Comparison of ENCODE assay signal across 9 cellular contexts in genomic region chr3:148697311-148698189, GRCh38. TPM values are rescaled to one million over a fixed set of nuclear protein-coding genes. Genes with fewer than 3 reads are reported as not detected.
A peak's percentile ranks its signal among the peaks of the same experiment; 100 is the strongest.
DNase-seq lines count a peak whose midpoint lies in the region; ATAC-seq, FAIRE-seq and TF ChIP-seq lines count a peak whose summit lies in the region.
"Had no signal": no experiment of that assay in that cellular context is flagged by ENCODE, and none has a peak within 500 bp of the region (broad histone marks: within the 10 kb centered on the region; RNA-seq: fewer than 3 reads in every experiment).

TSS of gene AGTR1 (plus strand) at chr3:148697903. CDS start at chr3:148741036, 43,133 bp downstream.

- no peak within 1 kb of the TSS for H2AK5ac ChIP-seq in H1 (ENCODE audit: low read depth, low read length)

- H4K20me1 ChIP-seq in H1 (replicated peaks in 1 of 2; ENCODE audit: control insufficient read depth in 1 of 2, insufficient read depth in 2 of 2, low read length in 2 of 2) (no peaks in the 10 kb centered on the region), OCI-LY7 (ENCODE audit: insufficient read depth, low read length) (no peaks in the 10 kb centered on the region)

- H3K4ac ChIP-seq in H1 (replicated peaks; ENCODE audit: insufficient read length, low read depth, low read length) = no peak within 1 kb of the TSS

- ATAC-seq in lung (ENCODE audit: insufficient read depth, low FRiP score) (peak; percentile 50), upper lobe of right lung (peak; percentile 72), GM19455 (IDR thresholded peaks at IDR 0.05; ENCODE audit: unreplicated experiment) (no peak), GM19452 (IDR thresholded peaks at IDR 0.05; ENCODE audit: unreplicated experiment) (no peak)

- H3K14ac ChIP-seq in H1 (ENCODE audit: insufficient read length) = no peak within 1 kb of the TSS

- H3K23ac ChIP-seq in H1 (ENCODE audit: insufficient read length) = no peak within 1 kb of the TSS

- no peak for TF ChIP-seq POLR2A in H1 (IDR thresholded peaks at IDR 0.05; ENCODE audit: control extremely low read depth in 1 of 2, low read depth in 2 of 2, low read length in 2 of 2)

- H3K9ac ChIP-seq in H1 (replicated peaks in 1 of 4; ENCODE audit: extremely low read depth in 1 of 4, low read depth in 3 of 4, low read length in 3 of 4) = no peak within 1 kb of the TSS

- no peak within 1 kb of the TSS for H3K56ac ChIP-seq in H1 (replicated peaks; ENCODE audit: insufficient read length, low read depth, low read length)

- H3K4me1 ChIP-seq in H1 (replicated peaks in 1 of 4; ENCODE audit: control insufficient read depth in 3 of 4, insufficient read depth in 4 of 4, low read length in 3 of 4) (peaks cover 0 to 3% (median 0%) of the 10 kb centered on the region in 4 experiments; a peak in 1 of 7 replicates), lung (ENCODE audit: control insufficient read depth in 2 of 2, insufficient read depth in 2 of 2, low read length in 2 of 2) (peaks cover 0 to 2% of the 10 kb centered on the region in 2 donors), upper lobe of right lung (no peaks in the 10 kb centered on the region), OCI-LY7 (ENCODE audit: insufficient read depth, low read length, poor library complexity, severe bottlenecking) (no peaks in the 10 kb centered on the region)

- TF ChIP-seq RAD21 in H1 (IDR thresholded peaks at IDR 0.05 in 1 of 2, conservative IDR thresholded peaks at IDR 0.05 in 1 of 2; ENCODE audit: low read depth in 2 of 2, low read length in 2 of 2) = no peak

- H4K91ac ChIP-seq in H1 (replicated peaks; ENCODE audit: insufficient read length, low read length) = no peak within 1 kb of the TSS

- no peak for TF ChIP-seq CTCF in H1 (IDR thresholded peaks at IDR 0.05; ENCODE audit: control extremely low read depth in 1 of 3, insufficient read depth in 1 of 3, low read depth in 1 of 3, low read length in 3 of 3)
- TF ChIP-seq CTCF in lung (IDR thresholded peaks at IDR 0.05; ENCODE audit: control extremely low read depth, extremely low read depth) = no peak
- no peak for TF ChIP-seq CTCF in upper lobe of right lung (IDR thresholded peaks at IDR 0.05)
- TF ChIP-seq CTCF in OCI-LY7 (conservative IDR thresholded peaks at IDR 0.05; ENCODE audit: low read length) = no peak

- peak within 1 kb of the TSS; percentile 70 to 82 for H3K4me2 ChIP-seq in H1 (ENCODE audit: insufficient read depth in 1 of 2, low read depth in 2 of 2, low read length in 2 of 2)
- H3K4me2 ChIP-seq in OCI-LY7 (ENCODE audit: low read length) = no peak within 1 kb of the TSS

- 7% methylated on average over 30 of the region's 61 CpGs; no CpG with 5 or more reads in 1 of the 2 experiments for WGBS in H1 (ENCODE audit: extremely low coverage in 1 of 2, insufficient coverage in 1 of 2, insufficient read length in 1 of 2, insufficient replicate concordance in 2 of 2, low coverage in 1 of 2, low lambda C conversion rate in 2 of 2, missing lambda C conversion rate in 1 of 2), 2 experiments
- 2 to 3% methylated on average over 61 of the region's 61 CpGs for WGBS in lung, 2 donors

- POLR2A ChIA-PET in H1 (lab: Charles Lee; ENCODE audit: partially characterized antibody) = interaction anchor here (0.9 kb wide), 1 partner anchor 19 kb away, joined by 3 read pairs; no protein-coding TSS in a partner anchor
- POLR2A ChIA-PET in OCI-LY7 (lab: Charles Lee) = no interaction called here

- H3K36me3 ChIP-seq in H1 (ENCODE audit: control insufficient read depth in 2 of 4, insufficient read depth in 4 of 4, low read length in 3 of 4) (no peaks in the 10 kb centered on the region), lung (ENCODE audit: control insufficient read depth in 2 of 2, insufficient read depth in 2 of 2, low read length in 2 of 2) (no peaks in the 10 kb centered on the region), upper lobe of right lung (no peaks in the 10 kb centered on the region), OCI-LY7 (ENCODE audit: insufficient read depth, low read length) (no peaks in the 10 kb centered on the region)

- no peak within 1 kb of the TSS for H2BK15ac ChIP-seq in H1 (ENCODE audit: low read length)

- no peaks in the 10 kb centered on the region for H3K9me2 ChIP-seq in OCI-LY7 (ENCODE audit: insufficient read depth, low read length)

- no peak within 1 kb of the TSS for H3K18ac ChIP-seq in H1 (ENCODE audit: extremely low read depth, low read length)

- no peak within 1 kb of the TSS for H4K5ac ChIP-seq in H1 (ENCODE audit: insufficient read length, low read depth, low read length)

- no TSS peak for BruUV-seq in OCI-LY7 (replicated peaks; lab: Mats Ljungman, UMichigan)

- no peaks in the 10 kb centered on the region for H3K79me1 ChIP-seq in H1 (ENCODE audit: low read depth, low read length)

- no peak within 1 kb of the TSS for H3K27ac ChIP-seq in H1 (ENCODE audit: low read depth, low read length)
- peak within 1 kb of the TSS in 1 of 2 donors; percentile 18 for H3K27ac ChIP-seq in lung (ENCODE audit: low read depth in 1 of 2, low read length in 1 of 2)
- peak within 1 kb of the TSS; percentile 20 for H3K27ac ChIP-seq in upper lobe of right lung
- no peak within 1 kb of the TSS for H3K27ac ChIP-seq in OCI-LY7 (ENCODE audit: low read depth, low read length, poor library complexity, severe bottlenecking)

- H2BK5ac ChIP-seq in H1 (ENCODE audit: low read depth, low read length) = no peak within 1 kb of the TSS

- TF ChIP-seq EP300 in H1 (IDR thresholded peaks at IDR 0.05; ENCODE audit: borderline replicate concordance in 1 of 2, low read depth in 2 of 2, low read length in 2 of 2) = no peak

- CTCF ChIA-PET in H1 (lab: Charles Lee; ENCODE audit: partially characterized antibody) = interaction anchor here (0.6 to 0.9 kb wide), 3 partner anchors 11 to 170 kb away, joined by 3 to 5 read pairs (median 5); no protein-coding TSS in a partner anchor
- CTCF ChIA-PET in OCI-LY7 (lab: Charles Lee; ENCODE audit: unreplicated experiment) = no interaction called here

- H3K4me3 ChIP-seq in H1 (ENCODE audit: extremely low read depth in 1 of 4, insufficient read depth in 2 of 4, low read depth in 3 of 4, low read length in 4 of 4) (peak within 1 kb of the TSS; percentile 36 to 66 (median 46)), lung (peak within 1 kb of the TSS; percentile 49), upper lobe of right lung (peak within 1 kb of the TSS; percentile 46), OCI-LY7 (ENCODE audit: low read depth, low read length, poor library complexity, severe bottlenecking) (no peak within 1 kb of the TSS)

- no peaks in the 10 kb centered on the region for H3K79me2 ChIP-seq in H1 (ENCODE audit: control insufficient read depth in 1 of 2, insufficient read depth in 2 of 2, low read length in 2 of 2)
- no peaks in the 10 kb centered on the region for H3K79me2 ChIP-seq in OCI-LY7 (ENCODE audit: insufficient read depth, low read depth, low read length)

- peaks cover 10 to 28% (median 19%) of the 10 kb centered on the region in 4 experiments for H3K27me3 ChIP-seq in H1 (replicated peaks in 1 of 4; ENCODE audit: control insufficient read depth in 3 of 4, extremely low read depth in 1 of 4, insufficient read depth in 3 of 4, low read length in 3 of 4)
- no peaks in the 10 kb centered on the region for H3K27me3 ChIP-seq in lung (ENCODE audit: control insufficient read depth, insufficient read depth)
- peaks cover 8% of the 10 kb centered on the region for H3K27me3 ChIP-seq in upper lobe of right lung

- no peak within 1 kb of the TSS for H4K8ac ChIP-seq in H1 (ENCODE audit: extremely low read depth, insufficient read depth, low read length)

- H3K9me3 ChIP-seq in H1 (ENCODE audit: insufficient read depth in 2 of 2, low read depth in 1 of 2, low read length in 1 of 2) = no peaks in the 10 kb centered on the region
- H3K9me3 ChIP-seq in lung (ENCODE audit: control insufficient read depth in 2 of 2, insufficient read depth in 1 of 2, low read length in 1 of 2) = peaks cover 0 to 4% of the 10 kb centered on the region in 2 donors
- no peaks in the 10 kb centered on the region for H3K9me3 ChIP-seq in upper lobe of right lung
- no peaks in the 10 kb centered on the region for H3K9me3 ChIP-seq in OCI-LY7 (ENCODE audit: low read length)

- H2BK12ac ChIP-seq in H1 (ENCODE audit: low read depth, low read length) = no peak within 1 kb of the TSS

- H2BK120ac ChIP-seq in H1 (replicated peaks; ENCODE audit: low read depth, low read length) = no peak within 1 kb of the TSS

- intact Hi-C loops in upper lobe of right lung (cut with DNase I) (no loop called here), OCI-LY7 (cut with micrococcal nuclease; ENCODE audit: unreplicated experiment) (no loop called here)

- H2AFZ ChIP-seq in H1 (ENCODE audit: low read length) = peak within 1 kb of the TSS; percentile 78; the same call in 1 of the 2 replicates
- no peak within 1 kb of the TSS for H2AFZ ChIP-seq in OCI-LY7 (ENCODE audit: low read length)

- H2BK20ac ChIP-seq in H1 (ENCODE audit: low read length) = no peak within 1 kb of the TSS

- peak; percentile 48 for DNase-seq in NCI-H146 (lab: John Stamatoyannopoulos, UW)
- no peak for DNase-seq in NCI-H146 treated with DMSO at 0.1 percent for 48 hours (lab: John Stamatoyannopoulos, UW; ENCODE audit: unreplicated experiment)
- DNase-seq in H1 (ENCODE audit: low read depth in 1 of 2, low spot score in 2 of 2) = peak; percentile 23 to 79
- DNase-seq in lung (ENCODE audit: low spot score) = peak; percentile 30
- DNase-seq in upper lobe of right lung = peak; percentile 64
- no peak for DNase-seq in OCI-LY7 (ENCODE audit: low spot score)

- no peak for FAIRE-seq in H1 (lab: Jason Lieb, UNC)

- peaks cover 4% of the 10 kb centered on the region; the same call in 1 of the 2 replicates for H3K23me2 ChIP-seq in H1 (ENCODE audit: low read depth, low read length)

TF ChIP-seq in H1, 55 proteins besides CTCF, POLR2A, EP300 and RAD21 (continues in another document):
- peak; percentile 78 for TF ChIP-seq KDM4A (IDR thresholded peaks at IDR 0.05; ENCODE audit: low read depth, low read length, severe bottlenecking)
- TF ChIP-seq TBP (IDR thresholded peaks at IDR 0.05; ENCODE audit: low read depth, low read length) = peak; percentile 48; the same call in 1 of the 2 replicates
- TF ChIP-seq SRF (IDR thresholded peaks at IDR 0.05; ENCODE audit: low read depth, low read length) = no peak
- no peak for TF ChIP-seq BRCA1 (IDR thresholded peaks at IDR 0.05; ENCODE audit: low read depth, low read length)
- TF ChIP-seq TCF12 (IDR thresholded peaks at IDR 0.05; ENCODE audit: low read depth, low read length) = no peak
- peak; percentile 27; the same call in 1 of the 2 replicates for TF ChIP-seq CREB1 (IDR thresholded peaks at IDR 0.05)

RNA-seq across cellular contexts. Expression of gene AGTR1, which starts in this region (rescaled TPM):
- total RNA-seq in H1 (2021; fragmentation: NEBNext Ultra II Directional; extraction: Animal tissue kit (Norgen Biotek cat#: 25700)) = not detected in 2 replicates
- polyA plus RNA-seq in H1 (2011; rRNA removed) (0.03 and 0.06 TPM in 2 replicates), lung (1 to 10 TPM; 2.9 to 4.2 TPM)
- 0.08 TPM for polyA plus RNA-seq in H1 (2011; cell fraction: cytosol; rRNA removed)
- polyA plus RNA-seq in H1 (2011; cell fraction: nucleus; rRNA removed) = not detected
- not detected in 4 replicates for polyA plus RNA-seq in H1 (2012, experiment 1 of 2)
- not detected for polyA plus RNA-seq in H1 (2012, experiment 2 of 2)
- 0.18 TPM for polyA plus RNA-seq in H1 (2013, experiment 1 of 2)
- 0.20 TPM for polyA plus RNA-seq in H1 (2013, experiment 2 of 2)
- not detected in 2 replicates for polyA minus RNA-seq in H1 (2011; rRNA and poly(A)+ RNA removed)
- polyA minus RNA-seq in H1 (2011; cell fraction: cytosol; rRNA and poly(A)+ RNA removed) = not detected
- not detected for polyA minus RNA-seq in H1 (2011; cell fraction: nucleus; rRNA and poly(A)+ RNA removed)
- total RNA-seq in lung (10 to 100 TPM in 1 of 2 donors, 1 to 10 TPM in 1; 3.2 to 17.9 TPM), upper lobe of right lung (7.8 TPM), OCI-LY7 (2022) (not detected in 2 replicates)
- not detected in 2 replicates for total RNA-seq in OCI-LY7 (2014; rRNA removed; shearing (Covaris generic))
- total RNA-seq: A172 had no signal

Comparison
In these comparisons a context has a peak if more than half of its experiments do, and no peak if none do; other contexts are left out.
1. DNase-seq: peak in NCI-H146 (single experiment), lung (single experiment) and upper lobe of right lung (single experiment); none in NCI-H146 treated with DMSO at 0.1 percent for 48 hours (single experiment) and OCI-LY7 (single experiment).
2. Peak in DNase-seq, H3K4me3 ChIP-seq and H3K4me2 ChIP-seq in H1; RNA of the gene not detected or under 1 TPM.
3. ATAC-seq: peak in lung (single experiment) and upper lobe of right lung (single experiment); none in GM19455 (single experiment) and GM19452 (single experiment).